Comparison of ENCODE assay signal across 1 cellular context in genomic region chr12:58316926-58317325, GRCh38.
TF ChIP-seq lines count a peak whose summit lies in the region.

No MANE protein-coding gene starts in this region.

TF ChIP-seq in H1, 55 proteins besides CTCF, POLR2A, EP300 and RAD21 (continued from another document):
- TF ChIP-seq CHD7 (IDR thresholded peaks at IDR 0.05; ENCODE audit: insufficient replicate concordance, low read length): no peak
TF ChIP-seq in H1: peak in this region for 0.
